In genomic region chr2:12855508-12855907, GRCh38 we compare ENCODE assay signal across 20 cellular contexts.
DNase-seq lines count a peak whose midpoint lies in the region; ATAC-seq and TF ChIP-seq lines count a peak whose summit lies in the region.
"Had no signal": no experiment of that assay in that cellular context is flagged by ENCODE, and none has a peak within 500 bp of the region (broad histone marks: within the 10 kb centered on the region; RNA-seq: fewer than 3 reads in every experiment).

No MANE protein-coding gene starts in this region.

- no peak for DNase-seq in activated CD4-positive, alpha-beta memory T cell treated with anti-CD3 and anti-CD28 coated beads, Interleukin-2, amount 10 ng/mL, durations not matched to agents 7 days and 5 days
- DNase-seq in activated CD4-positive, alpha-beta memory T cell treated with anti-CD3 and anti-CD28 coated beads for 36 hours, result no peak
- DNase-seq in EH (ENCODE audit: low read depth) (peak; percentile 7), WERI-Rb-1 (no peak), mesothelial cell of epicardium (ENCODE audit: low spot score in 2 of 2, unreplicated experiment in 2 of 2) (no peak)
- DNase-seq in natural killer cell treated with Interleukin-12 subunit alpha and Interleukin-12 subunit beta and Interleukin-15 and Interleukin-18, amount 100 ng/mL, for 72 hours (ENCODE audit: low spot score), result no peak
- DNase-seq: activated CD4-positive, CD25-positive, alpha-beta regulatory T cell treated with anti-CD3 and anti-CD28 coated beads, Interleukin-2, amount 50 U/mL, for 72 hours; effector CD4-positive, alpha-beta T cell; islet precursor cell; NCI-H1417; NCI-H524; posterior cingulate gyrus; right lobe of liver; RPMI8226; stimulated activated CD8-positive, alpha-beta memory T cell treated with anti-CD3 and anti-CD28 coated beads, Interleukin-4, amount 100 ng/mL, for 48 hours had no signal

- ATAC-seq in natural killer cell treated with Interleukin-12 subunit alpha and Interleukin-12 subunit beta and Interleukin-15 and Interleukin-18, amount 100 ng/mL, for 72 hours, result peak; percentile 70 to 73
- no peak for ATAC-seq in GM21447 (IDR thresholded peaks at IDR 0.05; ENCODE audit: unreplicated experiment)
- ATAC-seq: esophagus mucosa, mucosa of descending colon, right lobe of liver had no signal

- H3K9me3 ChIP-seq in WERI-Rb-1 (ENCODE audit: severe bottlenecking), result peaks cover 13% of the 10 kb centered on the region
- H3K9me3 ChIP-seq: right lobe of liver had no signal

- peaks cover 2% of the 10 kb centered on the region for H3K27me3 Mint-ChIP-seq in activated CD4-positive, alpha-beta memory T cell treated with anti-CD3 and anti-CD28 coated beads, Interleukin-2, amount 10 ng/mL, durations not matched to agents 7 days and 5 days
- H3K27me3 Mint-ChIP-seq in activated CD4-positive, alpha-beta memory T cell treated with anti-CD3 and anti-CD28 coated beads for 36 hours, result no peaks in the 10 kb centered on the region
- peaks cover 13% of the 10 kb centered on the region for H3K27me3 Mint-ChIP-seq in activated naive CD8-positive, alpha-beta T cell
- H3K27me3 Mint-ChIP-seq in natural killer cell treated with Interleukin-12 subunit alpha and Interleukin-12 subunit beta and Interleukin-15 and Interleukin-18, amount 100 ng/mL, for 72 hours, result no peaks in the 10 kb centered on the region
- H3K27me3 Mint-ChIP-seq in mesothelial cell of epicardium (ENCODE audit: low read depth), result no peaks in the 10 kb centered on the region

- no peak overlapping the region for H3K4me3 ChIP-seq in WERI-Rb-1 (ENCODE audit: low read depth, low read length)
- H3K4me3 ChIP-seq: mucosa of descending colon, right lobe of liver had no signal

- no peaks in the 10 kb centered on the region for H3K27me3 ChIP-seq in WERI-Rb-1 (ENCODE audit: insufficient read depth, low read depth, severe bottlenecking)
- H3K27me3 ChIP-seq: right lobe of liver had no signal

- CTCF ChIA-PET in activated CD4-positive, alpha-beta memory T cell treated with anti-CD3 and anti-CD28 coated beads, Interleukin-2, amount 10 ng/mL, durations not matched to agents 7 days and 5 days (lab: Charles Lee), result interaction anchor here (0.9 to 1.3 kb wide), 2 partner anchors 112 to 151 kb away, joined by 3 to 5 read pairs; no protein-coding TSS in a partner anchor
- CTCF ChIA-PET in activated CD4-positive, alpha-beta memory T cell treated with anti-CD3 and anti-CD28 coated beads for 36 hours (lab: Charles Lee), result no interaction called here

- H3K4me3 Mint-ChIP-seq in activated CD4-positive, alpha-beta memory T cell treated with anti-CD3 and anti-CD28 coated beads, Interleukin-2, amount 10 ng/mL, durations not matched to agents 7 days and 5 days, result no peak overlapping the region
- H3K4me3 Mint-ChIP-seq in activated CD4-positive, alpha-beta memory T cell treated with anti-CD3 and anti-CD28 coated beads for 36 hours, result no peak overlapping the region
- peak overlapping the region; percentile 3 for H3K4me3 Mint-ChIP-seq in activated naive CD8-positive, alpha-beta T cell
- H3K4me3 Mint-ChIP-seq in natural killer cell treated with Interleukin-12 subunit alpha and Interleukin-12 subunit beta and Interleukin-15 and Interleukin-18, amount 100 ng/mL, for 72 hours, result peak overlapping the region; percentile 67
- H3K4me3 Mint-ChIP-seq in mesothelial cell of epicardium, result no peak overlapping the region
- H3K4me3 Mint-ChIP-seq: neural crest cell had no signal

- intact Hi-C loops in activated CD4-positive, alpha-beta memory T cell treated with anti-CD3 and anti-CD28 coated beads for 36 hours (cut with micrococcal nuclease), result loop anchor here (5.0 kb wide), 1 partner anchor 348 kb away; no protein-coding TSS in a partner anchor

- TF ChIP-seq CTCF in WERI-Rb-1 (IDR thresholded peaks at IDR 0.05; ENCODE audit: low read depth, low read length), result no peak
- no peak for TF ChIP-seq CTCF in mesothelial cell of epicardium (IDR thresholded peaks at IDR 0.05; ENCODE audit: unreplicated experiment)

- peaks cover 7% of the 10 kb centered on the region for H3K36me3 Mint-ChIP-seq in activated CD4-positive, alpha-beta memory T cell treated with anti-CD3 and anti-CD28 coated beads, Interleukin-2, amount 10 ng/mL, durations not matched to agents 7 days and 5 days (ENCODE audit: low read depth)
- H3K36me3 Mint-ChIP-seq in activated CD4-positive, alpha-beta memory T cell treated with anti-CD3 and anti-CD28 coated beads for 36 hours, result peaks cover under 1% of the 10 kb centered on the region
- peaks cover 4% of the 10 kb centered on the region for H3K36me3 Mint-ChIP-seq in activated naive CD8-positive, alpha-beta T cell
- peaks cover 8% of the 10 kb centered on the region for H3K36me3 Mint-ChIP-seq in natural killer cell treated with Interleukin-12 subunit alpha and Interleukin-12 subunit beta and Interleukin-15 and Interleukin-18, amount 100 ng/mL, for 72 hours
- no peaks in the 10 kb centered on the region for H3K36me3 Mint-ChIP-seq in mesothelial cell of epicardium

- peaks cover 10% of the 10 kb centered on the region for H3K9me3 Mint-ChIP-seq in activated CD4-positive, alpha-beta memory T cell treated with anti-CD3 and anti-CD28 coated beads, Interleukin-2, amount 10 ng/mL, durations not matched to agents 7 days and 5 days
- peaks cover 2% of the 10 kb centered on the region for H3K9me3 Mint-ChIP-seq in activated CD4-positive, alpha-beta memory T cell treated with anti-CD3 and anti-CD28 coated beads for 36 hours
- peaks cover 5% of the 10 kb centered on the region for H3K9me3 Mint-ChIP-seq in activated naive CD8-positive, alpha-beta T cell (ENCODE audit: low read depth)
- H3K9me3 Mint-ChIP-seq in natural killer cell treated with Interleukin-12 subunit alpha and Interleukin-12 subunit beta and Interleukin-15 and Interleukin-18, amount 100 ng/mL, for 72 hours, result no peaks in the 10 kb centered on the region
- H3K9me3 Mint-ChIP-seq in mesothelial cell of epicardium, result peaks cover 16% of the 10 kb centered on the region

- POLR2A ChIA-PET in activated CD4-positive, alpha-beta memory T cell treated with anti-CD3 and anti-CD28 coated beads, Interleukin-2, amount 10 ng/mL, durations not matched to agents 7 days and 5 days (lab: Charles Lee), result interaction anchor here (1.3 to 1.9 kb wide), 2 partner anchors 14 to 354 kb away, joined by 3 to 6 read pairs; no protein-coding TSS in a partner anchor
- POLR2A ChIA-PET in activated CD4-positive, alpha-beta memory T cell treated with anti-CD3 and anti-CD28 coated beads for 36 hours (lab: Charles Lee), result no interaction called here

- peak overlapping the region; percentile 26 for H3K27ac Mint-ChIP-seq in activated CD4-positive, alpha-beta memory T cell treated with anti-CD3 and anti-CD28 coated beads, Interleukin-2, amount 10 ng/mL, durations not matched to agents 7 days and 5 days
- no peak overlapping the region for H3K27ac Mint-ChIP-seq in activated CD4-positive, alpha-beta memory T cell treated with anti-CD3 and anti-CD28 coated beads for 36 hours
- no peak overlapping the region for H3K27ac Mint-ChIP-seq in activated naive CD8-positive, alpha-beta T cell
- no peak overlapping the region for H3K27ac Mint-ChIP-seq in natural killer cell treated with Interleukin-12 subunit alpha and Interleukin-12 subunit beta and Interleukin-15 and Interleukin-18, amount 100 ng/mL, for 72 hours
- no peak overlapping the region for H3K27ac Mint-ChIP-seq in mesothelial cell of epicardium

- no peaks in the 10 kb centered on the region for H3K36me3 ChIP-seq in WERI-Rb-1
- H3K36me3 ChIP-seq: right lobe of liver had no signal

- H3K4me1 Mint-ChIP-seq in activated CD4-positive, alpha-beta memory T cell treated with anti-CD3 and anti-CD28 coated beads, Interleukin-2, amount 10 ng/mL, durations not matched to agents 7 days and 5 days, result peaks cover 7% of the 10 kb centered on the region
- peaks cover 5% of the 10 kb centered on the region for H3K4me1 Mint-ChIP-seq in activated CD4-positive, alpha-beta memory T cell treated with anti-CD3 and anti-CD28 coated beads for 36 hours (ENCODE audit: low read depth)
- H3K4me1 Mint-ChIP-seq in activated naive CD8-positive, alpha-beta T cell (ENCODE audit: low read depth), result peaks cover 4% of the 10 kb centered on the region
- H3K4me1 Mint-ChIP-seq in natural killer cell treated with Interleukin-12 subunit alpha and Interleukin-12 subunit beta and Interleukin-15 and Interleukin-18, amount 100 ng/mL, for 72 hours (ENCODE audit: low read depth in 2 of 2), result peaks cover 9 to 22% of the 10 kb centered on the region in 2 donors
- H3K4me1 Mint-ChIP-seq in mesothelial cell of epicardium, result peaks cover 4% of the 10 kb centered on the region
- H3K4me1 Mint-ChIP-seq: neural crest cell had no signal

- no peak overlapping the region for H3K27ac ChIP-seq in WERI-Rb-1
- H3K27ac ChIP-seq: right lobe of liver had no signal

Comparison
In these comparisons a context has a peak if more than half of its experiments do, and no peak if none do; other contexts are left out.
1. H3K4me3 Mint-ChIP-seq: peak in activated naive CD8-positive, alpha-beta T cell (single experiment) and natural killer cell treated with Interleukin-12 subunit alpha and Interleukin-12 subunit beta and Interleukin-15 and Interleukin-18, amount 100 ng/mL, for 72 hours (single experiment); none in activated CD4-positive, alpha-beta memory T cell treated with anti-CD3 and anti-CD28 coated beads, Interleukin-2, amount 10 ng/mL, durations not matched to agents 7 days and 5 days (single experiment), activated CD4-positive, alpha-beta memory T cell treated with anti-CD3 and anti-CD28 coated beads for 36 hours (single experiment) and mesothelial cell of epicardium (single experiment).